In the genomic region with DNA sequence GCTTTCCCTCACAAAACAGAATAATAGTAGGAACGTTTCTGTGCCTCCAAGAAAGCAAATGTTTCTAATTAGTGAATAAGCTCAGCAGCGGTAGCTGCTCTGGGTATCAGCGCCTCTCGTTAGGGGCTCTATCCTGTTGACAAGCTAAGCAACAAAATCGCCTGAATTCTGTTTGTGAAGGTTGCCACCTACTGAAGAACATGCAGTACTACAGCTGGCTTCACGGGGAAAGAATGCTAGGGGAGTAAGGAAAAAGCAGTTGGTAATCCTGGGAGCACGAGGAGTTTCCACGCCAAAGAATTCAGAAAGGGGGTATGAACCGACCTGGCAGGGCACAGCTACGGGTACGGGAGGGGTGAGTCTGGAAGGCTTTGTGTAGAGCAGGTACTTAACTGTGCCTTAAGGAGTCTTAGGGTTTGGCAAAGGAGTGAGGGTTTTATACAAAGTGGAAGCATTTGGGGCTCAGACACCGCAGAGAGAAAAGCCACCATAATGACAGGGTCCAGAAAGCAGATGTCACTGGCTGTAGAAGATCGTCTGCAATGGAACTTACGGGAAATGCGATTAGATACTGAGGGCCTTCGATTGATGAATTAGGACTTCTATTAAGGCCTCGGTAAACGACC, we compare ENCODE assay signal across 8 cellular contexts.
A peak's percentile ranks its signal among the peaks of the same experiment; 100 is the strongest.
DNase-seq lines count a peak whose midpoint lies in the region; ATAC-seq and TF ChIP-seq lines count a peak whose summit lies in the region.

No MANE protein-coding gene starts in this region.

- TF ChIP-seq POLR2A in stomach (IDR thresholded peaks at IDR 0.05) = no peak

- no peak for TF ChIP-seq EP300 in stomach (IDR thresholded peaks at IDR 0.05)

- 23 to 30% (median 28%) methylated on average over 18 of the region's 18 CpGs for WGBS in stomach, 5 donors

- no peaks in the 10 kb centered on the region for H3K27me3 ChIP-seq in stomach

- H3K4me1 Mint-ChIP-seq in effector memory CD8-positive, alpha-beta T cell (ENCODE audit: low read depth in 2 of 2) = peaks cover 0 to 7% of the 10 kb centered on the region in 2 donors

- peak overlapping the region in 2 of 4 donors; percentile 19 to 24 for H3K4me3 ChIP-seq in stomach

- peaks cover 7 to 20% of the 10 kb centered on the region in 2 donors for H3K27me3 Mint-ChIP-seq in effector memory CD8-positive, alpha-beta T cell

- no peak overlapping the region for H3K4me3 Mint-ChIP-seq in effector memory CD8-positive, alpha-beta T cell

- H3K27ac Mint-ChIP-seq in effector memory CD8-positive, alpha-beta T cell = no peak overlapping the region

- TF ChIP-seq CTCF in stomach (IDR thresholded peaks at IDR 0.05) = peak in 5 of 7 experiments; percentile 78 to 96 (median 87)

- H3K27ac ChIP-seq in stomach = no peak overlapping the region

- H3K9me3 ChIP-seq in stomach = no peaks in the 10 kb centered on the region

- intact Hi-C loops in stomach (cut with DNase I; ENCODE audit: low total_unique reads) = no loop called here

- no peaks in the 10 kb centered on the region for H3K36me3 Mint-ChIP-seq in effector memory CD8-positive, alpha-beta T cell (ENCODE audit: insufficient read depth)

- peak; percentile 75 for ATAC-seq in GM19324 (IDR thresholded peaks at IDR 0.05; ENCODE audit: low FRiP score, unreplicated experiment)
- peak; percentile 94 for ATAC-seq in HG03354 (IDR thresholded peaks at IDR 0.05; ENCODE audit: poor library complexity, severe bottlenecking, unreplicated experiment)
- peak; percentile 72 for ATAC-seq in effector memory CD8-positive, alpha-beta T cell (replicated peaks)

- H3K9me3 Mint-ChIP-seq in effector memory CD8-positive, alpha-beta T cell = no peaks in the 10 kb centered on the region

- peak; percentile 20 for DNase-seq in CMK (ENCODE audit: low read depth)
- DNase-seq in NCI-H345 (lab: John Stamatoyannopoulos, UW) = peak; percentile 76
- peak; percentile 45 for DNase-seq in activated CD4-positive, alpha-beta T cell treated with anti-CD3 and anti-CD28 coated beads for 48 hours
- DNase-seq in effector memory CD8-positive, alpha-beta T cell = peak; percentile 4 to 35 (median 21)
- DNase-seq in medulla oblongata (ENCODE audit: extremely low spot score) = peak; percentile 82
- peak; percentile 51 for DNase-seq in stomach

- H3K4me1 ChIP-seq in stomach = peaks cover 0 to 16% (median 4%) of the 10 kb centered on the region in 4 donors

- H3K36me3 ChIP-seq in stomach = no peaks in the 10 kb centered on the region

Comparison
In these comparisons a context has a peak if more than half of its experiments do, and no peak if none do; other contexts are left out.
1. DNase-seq: peak in every context shown above with its lines; median percentile 82 in medulla oblongata; 76 in NCI-H345; 51 in stomach; 45 in activated CD4-positive, alpha-beta T cell treated with anti-CD3 and anti-CD28 coated beads for 48 hours; 21 in effector memory CD8-positive, alpha-beta T cell; 20 in CMK.